Comparison of ENCODE assay signal across 10 cellular contexts in the genomic region with DNA sequence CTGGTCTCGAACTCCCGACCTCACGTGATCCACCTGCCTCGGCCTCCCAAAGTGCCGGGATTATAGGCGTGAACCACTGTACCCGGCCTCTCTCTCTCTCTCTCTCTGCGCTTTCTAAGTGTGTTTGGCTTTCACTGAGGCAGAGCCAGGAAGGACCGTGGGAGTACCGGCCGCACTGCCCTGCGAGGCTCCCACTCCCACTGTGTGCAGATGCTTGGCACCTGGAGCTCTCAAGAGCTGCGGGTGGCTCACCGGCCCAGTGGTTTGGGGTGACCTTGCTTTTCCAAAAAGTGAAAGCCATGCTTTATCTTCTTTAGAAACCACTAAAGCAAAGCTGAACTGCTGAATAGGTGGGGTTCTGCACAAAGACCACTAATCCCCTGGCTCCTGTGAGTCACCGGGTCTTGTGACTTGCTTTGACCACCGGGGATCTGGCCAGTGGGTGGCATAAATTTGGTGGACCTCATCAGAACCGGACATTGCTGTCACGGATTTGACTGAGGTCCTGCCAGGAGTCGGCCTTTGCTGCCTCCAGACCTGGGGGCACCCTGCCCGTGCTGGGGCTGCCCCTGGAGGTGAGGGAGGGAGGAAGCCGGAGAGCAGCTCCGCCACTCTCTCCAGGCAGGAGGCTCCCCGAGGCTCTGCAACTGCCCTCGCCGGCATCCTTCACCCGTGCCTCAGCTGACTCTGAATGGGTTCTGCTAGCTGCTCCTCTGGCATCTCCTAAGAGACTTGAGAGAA.
DNase-seq lines count a peak whose midpoint lies in the region; ATAC-seq and TF ChIP-seq lines count a peak whose summit lies in the region.
"Had no signal": no experiment of that assay in that cellular context is flagged by ENCODE, and none has a peak within 500 bp of the region (broad histone marks: within the 10 kb centered on the region; RNA-seq: fewer than 3 reads in every experiment).

No MANE protein-coding gene starts in this region.

- H3K27ac ChIP-seq in cingulate gyrus (ENCODE audit: low read depth, low read length) (peak overlapping the region; percentile 50), muscle layer of duodenum (ENCODE audit: low read length) (peak overlapping the region; percentile 7), thoracic aorta (peak overlapping the region; percentile 87 to 89)

- peak; percentile 91 for DNase-seq in LHCN-M2 (ENCODE audit: low read depth)
- DNase-seq in thoracic aorta (ENCODE audit: low spot score): no peak
- no peak for DNase-seq in islet precursor cell
- DNase-seq in cerebellum (ENCODE audit: low spot score): no peak
- DNase-seq: activated T-cell treated with anti-CD3 and anti-CD28 coated beads, Interleukin-2, amount 50 U/mL, for 72 hours; NCI-H1694 treated with DMSO at 0.1 percent for 48 hours had no signal

- H3K36me3 ChIP-seq in muscle layer of duodenum (ENCODE audit: control insufficient read depth in 1 of 2, insufficient read depth in 2 of 2, low read length in 2 of 2): peaks cover 19 to 30% of the 10 kb centered on the region in 2 donors
- H3K36me3 ChIP-seq in thoracic aorta: peaks cover 19% of the 10 kb centered on the region

- TF ChIP-seq CTCF in thoracic aorta (IDR thresholded peaks at IDR 0.05): no peak

- H3K4me1 ChIP-seq in muscle layer of duodenum (ENCODE audit: control insufficient read depth in 1 of 2, insufficient read depth in 2 of 2, low read length in 2 of 2) (peaks cover 4 to 65% of the 10 kb centered on the region in 2 donors), thoracic aorta (ENCODE audit: control insufficient read depth in 1 of 2, low read depth in 2 of 2) (peaks cover 62 to 100% of the 10 kb centered on the region in 2 donors)

- no peak for ATAC-seq in thoracic aorta (ENCODE audit: insufficient number of reproducible peaks, low FRiP score, low read depth)
- no peak for ATAC-seq in HG03565 (IDR thresholded peaks at IDR 0.05; ENCODE audit: unreplicated experiment)
- no peak for ATAC-seq in HG02763 (IDR thresholded peaks at IDR 0.05; ENCODE audit: unreplicated experiment)
- ATAC-seq: activated T-cell treated with anti-CD3 and anti-CD28 coated beads, Interleukin-2, amount 50 U/mL, for 72 hours had no signal

- no peak overlapping the region for H3K4me3 ChIP-seq in muscle layer of duodenum (ENCODE audit: low read depth in 1 of 2, low read length in 2 of 2)
- H3K4me3 ChIP-seq in thoracic aorta: no peak overlapping the region

- no peaks in the 10 kb centered on the region for H3K9me3 ChIP-seq in muscle layer of duodenum (ENCODE audit: control insufficient read depth in 1 of 2, low read length in 2 of 2)
- H3K9me3 ChIP-seq in thoracic aorta: no peaks in the 10 kb centered on the region

- H3K27me3 ChIP-seq in muscle layer of duodenum (ENCODE audit: low read depth, low read length) (no peaks in the 10 kb centered on the region), thoracic aorta (replicated peaks; ENCODE audit: insufficient read depth) (no peaks in the 10 kb centered on the region)

Comparison
In these comparisons a context has a peak if more than half of its experiments do, and no peak if none do; other contexts are left out.
1. H3K27ac ChIP-seq: peak in every context shown above with its lines; median percentile 88 in thoracic aorta; 50 in cingulate gyrus; 7 in muscle layer of duodenum.